16 cellular contexts compared by ENCODE assay signal in the genomic region with DNA sequence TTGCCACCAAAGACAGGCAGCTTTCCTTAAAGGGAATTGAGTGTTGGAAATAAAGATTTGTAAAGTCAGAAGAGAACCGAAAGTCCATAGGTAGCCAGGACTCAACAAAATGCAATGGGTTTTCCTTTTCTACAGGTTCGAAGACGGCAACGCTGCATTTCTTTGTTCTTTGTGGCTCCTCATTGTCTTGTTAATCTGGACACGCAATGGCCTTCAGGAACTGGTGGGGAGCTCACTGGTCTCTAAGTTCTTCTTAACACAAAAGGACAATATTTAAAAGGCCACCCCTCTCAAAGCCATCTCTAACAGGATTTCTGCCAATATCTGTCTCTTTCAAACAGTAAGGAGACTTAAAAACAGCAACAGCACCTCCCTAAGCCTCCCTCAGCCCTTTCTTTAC.
DNase-seq lines count a peak whose midpoint lies in the region; ATAC-seq, FAIRE-seq and TF ChIP-seq lines count a peak whose summit lies in the region.
"Had no signal": no experiment of that assay in that cellular context is flagged by ENCODE, and none has a peak within 500 bp of the region (broad histone marks: within the 10 kb centered on the region; RNA-seq: fewer than 3 reads in every experiment).

No MANE protein-coding gene starts in this region.

- peak; percentile 63 for DNase-seq in ELF-1 (ENCODE audit: low read depth, low spot score)
- DNase-seq in NCI-H146 (lab: John Stamatoyannopoulos, UW): peak; percentile 76
- DNase-seq in H1 (ENCODE audit: low read depth in 1 of 2, low spot score in 2 of 2): no peak
- DNase-seq in iPS-NIHi11 (ENCODE audit: low spot score): peak; percentile 37
- no peak for DNase-seq in NCI-H774 (lab: John Stamatoyannopoulos, UW)
- DNase-seq: 8988T; ACHN; Calu3; CD4-positive, CD25-positive, alpha-beta regulatory T cell; DMS 273 treated with DMSO at 0.1 percent for 48 hours had no signal

- peaks cover 0 to 6% (median 2%) of the 10 kb centered on the region in 4 experiments; a peak in 5 of 7 replicates for H3K4me1 ChIP-seq in H1 (replicated peaks in 1 of 4; ENCODE audit: control insufficient read depth in 3 of 4, insufficient read depth in 4 of 4, low read length in 3 of 4)

- peaks cover 5% of the 10 kb centered on the region in 2 experiments for H4K20me1 ChIP-seq in H1 (replicated peaks in 1 of 2; ENCODE audit: control insufficient read depth in 1 of 2, insufficient read depth in 2 of 2, low read length in 2 of 2)
- H4K20me1 ChIP-seq: BLaER1 treated with 17β-estradiol and CSF1 and Interleukin-3, amounts not matched to agents 10 nM and 100 nM had no signal

- no peak for TF ChIP-seq EP300 in H1 (IDR thresholded peaks at IDR 0.05; ENCODE audit: borderline replicate concordance in 1 of 2, low read depth in 2 of 2, low read length in 2 of 2)

- H3K79me2 ChIP-seq in H1 (ENCODE audit: control insufficient read depth in 1 of 2, insufficient read depth in 2 of 2, low read length in 2 of 2): no peaks in the 10 kb centered on the region

- peaks cover 3 to 51% (median 32%) of the 10 kb centered on the region in 4 experiments for H3K27me3 ChIP-seq in H1 (replicated peaks in 1 of 4; ENCODE audit: control insufficient read depth in 3 of 4, extremely low read depth in 1 of 4, insufficient read depth in 3 of 4, low read length in 3 of 4)
- H3K27me3 ChIP-seq: BLaER1 treated with 17β-estradiol and CSF1 and Interleukin-3, amounts not matched to agents 10 nM and 100 nM had no signal

- no peak overlapping the region for H3K56ac ChIP-seq in H1 (replicated peaks; ENCODE audit: insufficient read length, low read depth, low read length)

- FAIRE-seq in H1 (lab: Jason Lieb, UNC): peak; percentile 86
- FAIRE-seq: GM12878, HTR-8/SVneo had no signal

- no peak overlapping the region for H3K4ac ChIP-seq in H1 (replicated peaks; ENCODE audit: insufficient read length, low read depth, low read length)

- TF ChIP-seq RAD21 in H1 (IDR thresholded peaks at IDR 0.05 in 1 of 2, conservative IDR thresholded peaks at IDR 0.05 in 1 of 2; ENCODE audit: low read depth in 2 of 2, low read length in 2 of 2): no peak

- no peak overlapping the region for H2BK12ac ChIP-seq in H1 (ENCODE audit: low read depth, low read length)

- no peak for ATAC-seq in GM21447 (IDR thresholded peaks at IDR 0.05; ENCODE audit: unreplicated experiment)
- ATAC-seq in HG02642 (IDR thresholded peaks at IDR 0.05; ENCODE audit: poor library complexity, unreplicated experiment): no peak
- ATAC-seq in HG03280 (IDR thresholded peaks at IDR 0.05; ENCODE audit: unreplicated experiment): no peak
- ATAC-seq: GM12878 had no signal

- no peak overlapping the region for H2BK120ac ChIP-seq in H1 (replicated peaks; ENCODE audit: low read depth, low read length)

- H3K79me1 ChIP-seq in H1 (ENCODE audit: low read depth, low read length): no peaks in the 10 kb centered on the region

- no peak overlapping the region for H2AK5ac ChIP-seq in H1 (ENCODE audit: low read depth, low read length)

- H2BK20ac ChIP-seq in H1 (ENCODE audit: low read length): no peak overlapping the region

- H3K23ac ChIP-seq in H1 (ENCODE audit: insufficient read length): no peak overlapping the region

- no peak overlapping the region for H3K9ac ChIP-seq in H1 (replicated peaks in 1 of 4; ENCODE audit: extremely low read depth in 1 of 4, low read depth in 3 of 4, low read length in 3 of 4)
- H3K9ac ChIP-seq: BLaER1 treated with 17β-estradiol and CSF1 and Interleukin-3, amounts not matched to agents 10 nM and 100 nM had no signal

- H2AFZ ChIP-seq in H1 (ENCODE audit: low read length): no peak overlapping the region

- H3K27ac ChIP-seq in H1 (ENCODE audit: low read depth, low read length): no peak overlapping the region
- H3K27ac ChIP-seq: BLaER1 treated with 17β-estradiol and CSF1 and Interleukin-3, amounts not matched to agents 10 nM and 100 nM had no signal

- H2BK15ac ChIP-seq in H1 (ENCODE audit: low read length): no peak overlapping the region

- H3K4me2 ChIP-seq in H1 (ENCODE audit: insufficient read depth in 1 of 2, low read depth in 2 of 2, low read length in 2 of 2): peak overlapping the region in 1 of 2 experiments; percentile 7; a peak in 1 of 4 replicates

- no peak for TF ChIP-seq CTCF in H1 (IDR thresholded peaks at IDR 0.05; ENCODE audit: control extremely low read depth in 1 of 3, insufficient read depth in 1 of 3, low read depth in 1 of 3, low read length in 3 of 3)

- no peak overlapping the region for H4K91ac ChIP-seq in H1 (replicated peaks; ENCODE audit: insufficient read length, low read length)

- H3K36me3 ChIP-seq in H1 (ENCODE audit: control insufficient read depth in 2 of 4, insufficient read depth in 4 of 4, low read length in 3 of 4): no peaks in the 10 kb centered on the region
- H3K36me3 ChIP-seq: BLaER1 treated with 17β-estradiol and CSF1 and Interleukin-3, amounts not matched to agents 10 nM and 100 nM had no signal

- no peak overlapping the region for H4K8ac ChIP-seq in H1 (ENCODE audit: extremely low read depth, insufficient read depth, low read length)

- WGBS in H1 (ENCODE audit: extremely low coverage in 1 of 2, insufficient coverage in 1 of 2, insufficient read length in 1 of 2, insufficient replicate concordance in 2 of 2, low coverage in 1 of 2, low lambda C conversion rate in 2 of 2, missing lambda C conversion rate in 1 of 2), 2 experiments: 11% methylated on average over 5 of the region's 5 CpGs; no CpG with 5 or more reads in 1 of the 2 experiments

- no peak for TF ChIP-seq POLR2A in H1 (IDR thresholded peaks at IDR 0.05; ENCODE audit: control extremely low read depth in 1 of 2, low read depth in 2 of 2, low read length in 2 of 2)

- no peak overlapping the region for H2BK5ac ChIP-seq in H1 (ENCODE audit: low read depth, low read length)

- no peak overlapping the region for H3K14ac ChIP-seq in H1 (ENCODE audit: insufficient read length)

- no peak overlapping the region for H3K4me3 ChIP-seq in H1 (ENCODE audit: extremely low read depth in 1 of 4, insufficient read depth in 2 of 4, low read depth in 3 of 4, low read length in 4 of 4)
- H3K4me3 ChIP-seq: BLaER1 treated with 17β-estradiol and CSF1 and Interleukin-3, amounts not matched to agents 10 nM and 100 nM; GM12878 had no signal

- POLR2A ChIA-PET in H1 (lab: Charles Lee; ENCODE audit: partially characterized antibody): interaction anchor here (0.7 to 1.1 kb wide), 3 partner anchors 11 to 230 kb away, joined by 3 to 4 read pairs (median 3); a partner anchor contains a TSS

- no peaks in the 10 kb centered on the region; the same call in 1 of the 2 replicates for H3K23me2 ChIP-seq in H1 (ENCODE audit: low read depth, low read length)

- no peak overlapping the region for H4K5ac ChIP-seq in H1 (ENCODE audit: insufficient read length, low read depth, low read length)

- CTCF ChIA-PET in H1 (lab: Charles Lee; ENCODE audit: partially characterized antibody): interaction anchor here (0.7 to 2.0 kb wide), 3 partner anchors 21 to 230 kb away, joined by 3 to 13 read pairs (median 3); a partner anchor contains a TSS

- H3K18ac ChIP-seq in H1 (ENCODE audit: extremely low read depth, low read length): no peak overlapping the region

- H3K9me3 ChIP-seq in H1 (ENCODE audit: insufficient read depth in 2 of 2, low read depth in 1 of 2, low read length in 1 of 2): no peaks in the 10 kb centered on the region
- H3K9me3 ChIP-seq: BLaER1 treated with 17β-estradiol and CSF1 and Interleukin-3, amounts not matched to agents 10 nM and 100 nM had no signal

TF ChIP-seq in H1, 55 proteins besides CTCF, POLR2A, EP300 and RAD21:
- TF ChIP-seq CREB1 (IDR thresholded peaks at IDR 0.05) (no peak), KDM1A (IDR thresholded peaks at IDR 0.05; ENCODE audit: borderline replicate concordance, low read length) (no peak), EGR1 (IDR thresholded peaks at IDR 0.05; ENCODE audit: borderline replicate concordance, low read depth, low read length) (no peak), SRF (IDR thresholded peaks at IDR 0.05; ENCODE audit: low read depth, low read length) (no peak)

Comparison
In these comparisons a context has a peak if more than half of its experiments do, and no peak if none do; other contexts are left out.
1. DNase-seq: peak in ELF-1 (single experiment), NCI-H146 (single experiment) and iPS-NIHi11 (single experiment); none in H1 (0 of 2) and NCI-H774 (single experiment).